In the genomic region with DNA sequence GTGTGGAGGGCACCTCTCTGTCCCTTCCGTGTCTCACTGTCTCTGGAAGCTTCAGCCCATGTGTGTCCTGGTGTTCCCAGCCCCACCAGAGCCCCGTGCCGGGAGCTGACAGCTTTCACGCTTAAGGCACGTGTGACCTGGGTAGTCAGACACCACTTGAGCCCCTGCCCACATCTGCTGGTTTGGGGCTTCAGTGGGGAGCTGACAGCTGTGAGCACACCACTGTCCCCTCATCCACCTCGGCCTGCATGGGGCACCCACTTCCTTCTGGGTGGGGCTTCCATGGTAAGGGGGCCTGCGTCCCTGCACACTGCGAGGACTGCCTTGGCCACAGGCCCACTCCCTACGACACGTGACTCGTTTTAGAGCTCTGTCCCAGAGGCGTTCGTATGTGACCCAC, we compare ENCODE assay signal across 19 cellular contexts. TPM values are rescaled to one million over a fixed set of nuclear protein-coding genes. Genes with fewer than 3 reads are reported as not detected.
DNase-seq lines count a peak whose midpoint lies in the region; ATAC-seq and TF ChIP-seq lines count a peak whose summit lies in the region.
"Had no signal": no experiment of that assay in that cellular context is flagged by ENCODE, and none has a peak within 500 bp of the region (broad histone marks: within the 10 kb centered on the region; RNA-seq: fewer than 3 reads in every experiment).

No MANE protein-coding gene starts in this region.

- H3K4me3 ChIP-seq in BLaER1 (no peak overlapping the region), OCI-LY7 (ENCODE audit: low read depth, low read length, poor library complexity, severe bottlenecking) (no peak overlapping the region), neural progenitor cell (no peak overlapping the region)
- H3K4me3 ChIP-seq: MG63 had no signal

- H2AFZ ChIP-seq in OCI-LY7 (ENCODE audit: low read length) (no peak overlapping the region), neural progenitor cell (replicated peaks) (no peak overlapping the region)

- H3K4me1 ChIP-seq in BLaER1, result peaks cover 44% of the 10 kb centered on the region
- peaks cover 36% of the 10 kb centered on the region for H3K4me1 ChIP-seq in OCI-LY7 (ENCODE audit: insufficient read depth, low read length, poor library complexity, severe bottlenecking)
- H3K4me1 ChIP-seq in neural progenitor cell, result peaks cover 14% of the 10 kb centered on the region

- H3K4me1 Mint-ChIP-seq in brain (peaks cover 7% of the 10 kb centered on the region), neural progenitor cell (peaks cover 7% of the 10 kb centered on the region)

- POLR2A ChIA-PET in OCI-LY7 (lab: Charles Lee), result no interaction called here

- H4K20me1 ChIP-seq in BLaER1 (peaks cover 73% of the 10 kb centered on the region), OCI-LY7 (ENCODE audit: insufficient read depth, low read length) (no peaks in the 10 kb centered on the region), neural progenitor cell (ENCODE audit: low read depth) (peaks cover 37% of the 10 kb centered on the region)

- TF ChIP-seq CTCF in OCI-LY7 (conservative IDR thresholded peaks at IDR 0.05; ENCODE audit: low read length), result 0 out of 2 replicates have a peak, but pooled peaks have one; percentile 13
- no peak for TF ChIP-seq CTCF in brain (conservative IDR thresholded peaks at IDR 0.05)
- TF ChIP-seq CTCF in neural progenitor cell (IDR thresholded peaks at IDR 0.05), result no peak

- H3K9ac ChIP-seq in BLaER1, result 0 out of 2 replicates have a peak overlapping the region, but pooled peaks have one; percentile 15
- no peak overlapping the region for H3K9ac ChIP-seq in neural progenitor cell

- ATAC-seq in GM18511 (IDR thresholded peaks at IDR 0.05; ENCODE audit: unreplicated experiment), result no peak

- no peak overlapping the region for H3K27ac ChIP-seq in BLaER1
- H3K27ac ChIP-seq in OCI-LY7 (ENCODE audit: low read depth, low read length, poor library complexity, severe bottlenecking), result no peak overlapping the region
- H3K27ac ChIP-seq in neural progenitor cell, result no peak overlapping the region

- no peak overlapping the region for H3K4me2 ChIP-seq in BLaER1
- no peak overlapping the region for H3K4me2 ChIP-seq in OCI-LY7 (ENCODE audit: low read length)
- no peak overlapping the region for H3K4me2 ChIP-seq in neural progenitor cell

- no TSS peak for BruUV-seq in OCI-LY7 (replicated peaks; lab: Mats Ljungman, UMichigan)

- peaks cover 42% of the 10 kb centered on the region for H3F3A ChIP-seq in neural progenitor cell (ENCODE audit: low read depth)

- H3K79me2 ChIP-seq in OCI-LY7 (ENCODE audit: insufficient read depth, low read depth, low read length) (peaks cover 18% of the 10 kb centered on the region; the same call in 1 of the 2 replicates), neural progenitor cell (ENCODE audit: low read depth) (peaks cover 15% of the 10 kb centered on the region)

- H3K4me3 Mint-ChIP-seq in brain, result peak overlapping the region in 3 of 5 experiments; percentile 55 to 62 (median 60)
- no peak overlapping the region for H3K4me3 Mint-ChIP-seq in neural progenitor cell

- H3K36me3 ChIP-seq in BLaER1, result peaks cover 77% of the 10 kb centered on the region
- peaks cover 82% of the 10 kb centered on the region for H3K36me3 ChIP-seq in OCI-LY7 (ENCODE audit: insufficient read depth, low read length)
- no peaks in the 10 kb centered on the region for H3K36me3 ChIP-seq in neural progenitor cell

- H3K27ac Mint-ChIP-seq in brain, result peak overlapping the region in 2 of 5 experiments; percentile 69 to 82
- peak overlapping the region; percentile 67 for H3K27ac Mint-ChIP-seq in neural progenitor cell
- H3K27ac Mint-ChIP-seq: CD4-positive, alpha-beta T cell; IgD-negative memory B cell had no signal

- H3K9me3 ChIP-seq in BLaER1 (no peaks in the 10 kb centered on the region), OCI-LY7 (ENCODE audit: low read length) (no peaks in the 10 kb centered on the region), neural progenitor cell (ENCODE audit: low read depth) (no peaks in the 10 kb centered on the region)
- H3K9me3 ChIP-seq: MG63 had no signal

- H3K27me3 Mint-ChIP-seq in brain (no peaks in the 10 kb centered on the region), neural progenitor cell (ENCODE audit: insufficient read depth, low read depth) (peaks cover 7% of the 10 kb centered on the region)
- H3K27me3 Mint-ChIP-seq: CD4-positive, alpha-beta T cell; IgD-negative memory B cell had no signal

- no peaks in the 10 kb centered on the region for H3K9me2 ChIP-seq in OCI-LY7 (ENCODE audit: insufficient read depth, low read length)

- H3K27me3 ChIP-seq in BLaER1 (no peaks in the 10 kb centered on the region), neural progenitor cell (no peaks in the 10 kb centered on the region)
- H3K27me3 ChIP-seq: MG63 had no signal

- H3K9me3 Mint-ChIP-seq in brain (no peaks in the 10 kb centered on the region), neural progenitor cell (peaks cover 2% of the 10 kb centered on the region)
- H3K9me3 Mint-ChIP-seq: CD4-positive, alpha-beta T cell had no signal

- CTCF ChIA-PET in OCI-LY7 (lab: Charles Lee; ENCODE audit: unreplicated experiment), result interaction anchor here (1.1 kb wide), 1 partner anchor 17 kb away, joined by 3 read pairs; no protein-coding TSS in a partner anchor

- DNase-seq in OCI-LY7 (ENCODE audit: low spot score) (no peak), neural progenitor cell (ENCODE audit: low spot score) (no peak), glomerular visceral epithelial cell (ENCODE audit: extremely low spot score) (no peak), LoVo (ENCODE audit: low spot score) (no peak)
- DNase-seq: CD4-positive, alpha-beta T cell; COR-L47; DND-41; Kasumi-1; MG63; NCI-H187; NCI-H510A treated with DMSO at 0.1 percent for 48 hours; NCI-H748 treated with DMSO at 0.1 percent for 48 hours; OCI-M1; Right ventricle myocardium superior had no signal

- H3K36me3 Mint-ChIP-seq in brain (peaks cover 21% of the 10 kb centered on the region), neural progenitor cell (peaks cover 14% of the 10 kb centered on the region)

- intact Hi-C loops in OCI-LY7 (cut with micrococcal nuclease; ENCODE audit: unreplicated experiment), result no loop called here

RNA-seq across cellular contexts. Expression of a gene that starts 2.6 kb away (rescaled TPM):
- total RNA-seq in OCI-LY7 (2014; rRNA removed; shearing (Covaris generic)), result 89.3 and 110 TPM in 2 replicates
- 48.0 and 56.0 TPM in 2 replicates for total RNA-seq in OCI-LY7 (2022)
- 20.4 TPM for polyA plus RNA-seq in brain (ENCODE audit: insufficient read depth, low read depth, low replicate concordance)
- 29.1 and 62.1 TPM in 2 replicates for total RNA-seq in neural progenitor cell (ENCODE audit: low replicate concordance)

RNA-seq across cellular contexts. Expression of a gene that starts 13.8 kb away (rescaled TPM):
- total RNA-seq in OCI-LY7 (2014; rRNA removed; shearing (Covaris generic)), result 2.3 and 4.8 TPM in 2 replicates
- 1.5 and 1.7 TPM in 2 replicates for total RNA-seq in OCI-LY7 (2022)
- polyA plus RNA-seq in brain (ENCODE audit: insufficient read depth, low read depth, low replicate concordance), result 0.58 TPM
- total RNA-seq in neural progenitor cell (ENCODE audit: low replicate concordance), result 1.7 and 3.6 TPM in 2 replicates
- total RNA-seq: CD4-positive, alpha-beta T cell; SK-MEL-5 had no signal
- polyA plus RNA-seq: IgD-negative memory B cell had no signal

RNA-seq across cellular contexts. Expression of a gene that starts 17.7 kb away (rescaled TPM):
- 19.8 and 23.4 TPM in 2 replicates for total RNA-seq in OCI-LY7 (2014; rRNA removed; shearing (Covaris generic))
- total RNA-seq in OCI-LY7 (2022) (29.9 and 34.7 TPM in 2 replicates), neural progenitor cell (ENCODE audit: low replicate concordance) (8.2 and 11.9 TPM in 2 replicates)
- 23.3 TPM for polyA plus RNA-seq in brain (ENCODE audit: insufficient read depth, low read depth, low replicate concordance)

RNA-seq across cellular contexts. Expression of a gene that starts 28.0 kb away (rescaled TPM):
- 71.5 and 82.1 TPM in 2 replicates for total RNA-seq in OCI-LY7 (2014; rRNA removed; shearing (Covaris generic))
- total RNA-seq in OCI-LY7 (2022) (83.3 and 93.0 TPM in 2 replicates), neural progenitor cell (ENCODE audit: low replicate concordance) (41.6 and 67.3 TPM in 2 replicates)
- 17.3 TPM for polyA plus RNA-seq in brain (ENCODE audit: insufficient read depth, low read depth, low replicate concordance)

RNA-seq across cellular contexts. Expression of a gene that starts 56.5 kb away (rescaled TPM):
- 15.0 and 16.4 TPM in 2 replicates for total RNA-seq in OCI-LY7 (2014; rRNA removed; shearing (Covaris generic))
- total RNA-seq in OCI-LY7 (2022), result 87.4 and 94.3 TPM in 2 replicates
- 403 TPM for polyA plus RNA-seq in brain (ENCODE audit: insufficient read depth, low read depth, low replicate concordance)
- total RNA-seq in neural progenitor cell (ENCODE audit: low replicate concordance), result 11.6 and 44.3 TPM in 2 replicates
